Comparison of ENCODE assay signal across 8 cellular contexts in genomic region chr4:114386637-114387233, GRCh38.
DNase-seq lines count a peak whose midpoint lies in the region; ATAC-seq, FAIRE-seq and TF ChIP-seq lines count a peak whose summit lies in the region.

No MANE protein-coding gene starts in this region.

- no peak for TF ChIP-seq POLR2A in H54 (IDR thresholded peaks at IDR 0.05; ENCODE audit: low read depth, low read length)

- no peaks in the 10 kb centered on the region for H3K4me1 ChIP-seq in BE2C

- DNase-seq in BE2C, result peak; percentile 18
- peak; percentile 30 for DNase-seq in GM13977 (ENCODE audit: low spot score)
- DNase-seq in NCI-H345 (lab: John Stamatoyannopoulos, UW), result peak; percentile 1
- DNase-seq in coronary artery (ENCODE audit: low spot score), result no peak
- DNase-seq in nephron progenitor cell, result peak; percentile 7
- DNase-seq in H54 (ENCODE audit: insufficient read length, low spot score), result no peak

- H3K4me3 ChIP-seq in BE2C (ENCODE audit: low read depth, low read length) (no peak overlapping the region), coronary artery (no peak overlapping the region)

- ATAC-seq in GM19324 (IDR thresholded peaks at IDR 0.05; ENCODE audit: low FRiP score, unreplicated experiment) (no peak), GM18907 (IDR thresholded peaks at IDR 0.05; ENCODE audit: unreplicated experiment) (no peak)

- H3K27me3 ChIP-seq in BE2C, result no peaks in the 10 kb centered on the region

- H3K36me3 ChIP-seq in BE2C, result no peaks in the 10 kb centered on the region

- TF ChIP-seq CTCF in BE2C (IDR thresholded peaks at IDR 0.05; ENCODE audit: low read depth, low read length) (peak; percentile 72), GM13977 (IDR thresholded peaks at IDR 0.05; ENCODE audit: extremely low read depth, insufficient read depth, missing control alignments) (peak; percentile 74), coronary artery (IDR thresholded peaks at IDR 0.05) (peak; percentile 35), nephron progenitor cell (IDR thresholded peaks at IDR 0.05) (peak; percentile 79)

- H3K9me3 Mint-ChIP-seq in nephron progenitor cell, result no peaks in the 10 kb centered on the region

- H3K4me1 Mint-ChIP-seq in nephron progenitor cell, result peaks cover 4% of the 10 kb centered on the region

- no peaks in the 10 kb centered on the region for H3K27me3 Mint-ChIP-seq in nephron progenitor cell (ENCODE audit: low read depth, poor library complexity)

- FAIRE-seq in H54 (lab: Jason Lieb, UNC), result no peak

- no peak overlapping the region for H3K27ac Mint-ChIP-seq in nephron progenitor cell

- in situ Hi-C loops in GM13977 (cut with MboI; ENCODE audit: low pct_unique_long_range_greater_than_20kb, low sequenced_read_pairs, unreplicated experiment), result loop anchor here (25.0 kb wide), 2 partner anchors 424 to 999 kb away; no protein-coding TSS in a partner anchor

- H3K9me3 ChIP-seq in BE2C, result no peaks in the 10 kb centered on the region

- no peak overlapping the region for H3K27ac ChIP-seq in coronary artery

- no peaks in the 10 kb centered on the region for H3K36me3 Mint-ChIP-seq in nephron progenitor cell (ENCODE audit: low read depth)

- no peak overlapping the region for H3K4me3 Mint-ChIP-seq in nephron progenitor cell

Comparison
In these comparisons a context has a peak if more than half of its experiments do, and no peak if none do; other contexts are left out.
1. DNase-seq: peak in BE2C (single experiment), GM13977 (single experiment), NCI-H345 (single experiment) and nephron progenitor cell (single experiment); none in coronary artery (single experiment) and H54 (single experiment).
2. Peak in every context shown above with its lines, with median percentiles within 50 percentile points of each other: CTCF ChIP-seq.